In the genomic region with DNA sequence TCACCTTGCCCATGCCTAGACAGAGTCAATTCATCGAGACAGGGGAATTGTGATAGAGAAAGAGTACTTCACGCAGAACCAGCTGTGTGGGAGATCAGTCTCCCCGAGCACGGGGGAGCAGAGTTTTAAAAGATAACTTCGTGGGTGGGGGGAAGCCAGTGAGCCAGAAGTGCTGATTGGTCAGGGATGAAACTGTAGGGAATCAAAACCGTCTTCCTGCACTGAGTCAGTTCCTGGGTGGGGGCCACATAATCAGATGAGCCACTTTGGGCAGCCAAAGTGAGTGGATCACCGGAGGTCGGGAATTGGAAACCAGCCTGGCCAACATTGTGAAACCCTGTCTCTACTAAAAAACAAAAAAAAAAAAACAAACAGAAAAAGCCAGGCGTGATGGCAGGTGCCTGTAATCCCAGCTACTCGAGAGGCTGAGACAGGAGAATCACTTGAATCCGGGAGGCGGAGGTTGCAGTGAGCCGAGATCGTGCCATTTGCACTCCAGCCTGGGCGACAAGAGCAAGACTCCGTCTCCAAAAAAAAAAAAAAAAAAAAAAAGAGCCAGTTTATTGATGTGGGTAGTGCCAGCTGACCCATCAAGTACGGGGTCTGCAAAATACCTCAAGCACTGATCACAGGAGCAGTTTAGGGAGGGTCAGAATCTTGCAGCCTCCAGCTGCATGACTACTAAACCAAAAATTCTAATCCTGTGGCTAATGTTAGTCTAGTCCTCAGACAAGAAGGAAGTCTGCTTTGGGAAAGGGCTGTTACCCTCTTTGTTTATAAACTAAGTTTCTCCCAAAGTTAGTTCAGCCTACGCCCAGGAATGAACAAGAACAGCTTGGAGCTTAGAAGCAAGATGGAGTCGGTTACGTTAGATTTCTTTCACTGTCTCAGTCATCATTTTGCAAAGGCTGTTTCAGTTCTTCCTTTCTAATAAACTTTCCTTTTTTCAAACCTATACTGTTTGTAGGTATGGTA, we compare ENCODE assay signal across 12 cellular contexts. TPM values are rescaled to one million over a fixed set of nuclear protein-coding genes. Genes with fewer than 3 reads are reported as not detected.
DNase-seq lines count a peak whose midpoint lies in the region; ATAC-seq, FAIRE-seq and TF ChIP-seq lines count a peak whose summit lies in the region.
"Had no signal": no experiment of that assay in that cellular context is flagged by ENCODE, and none has a peak within 500 bp of the region (broad histone marks: within the 10 kb centered on the region; RNA-seq: fewer than 3 reads in every experiment).

No MANE protein-coding gene starts in this region.

- DNase-seq in A172 (ENCODE audit: low spot score) (peak; percentile 81), H54 (ENCODE audit: insufficient read length, low spot score) (peak; percentile 15), glutamatergic neuron (no peak), hepatic stellate cell (ENCODE audit: low spot score) (no peak), globus pallidus (ENCODE audit: low spot score) (no peak), small intestine (no peak)
- DNase-seq in activated T-cell treated with anti-CD3 and anti-CD28 coated beads, Interleukin-2, amount 50 U/mL, for 4 hours, result peak; percentile 25
- no peak for DNase-seq in effector CD8-positive, alpha-beta T cell (lab: John Stamatoyannopoulos, UW)
- DNase-seq: DMS 273 treated with DMSO at 0.1 percent for 48 hours had no signal

- WGBS in small intestine, 3 donors, result 77 to 89% (median 80%) methylated on average over 18 to 20 of the region's 20 CpGs

- TF ChIP-seq POLR2A in H54 (IDR thresholded peaks at IDR 0.05; ENCODE audit: low read depth, low read length), result no peak

- H3K27ac Mint-ChIP-seq in glutamatergic neuron (ENCODE audit: unreplicated experiment), result no peak overlapping the region

- H3K4me3 Mint-ChIP-seq in activated T-cell treated with anti-CD3 and anti-CD28 coated beads, Interleukin-2, amount 50 U/mL, for 4 hours, result peak overlapping the region; percentile 68
- H3K4me3 Mint-ChIP-seq in glutamatergic neuron (ENCODE audit: unreplicated experiment), result peak overlapping the region; percentile 38

- peak overlapping the region in 1 of 2 donors; percentile 4 for H3K27ac ChIP-seq in small intestine (ENCODE audit: low read depth in 1 of 2, low read length in 1 of 2)

- H3K27me3 Mint-ChIP-seq in activated T-cell treated with anti-CD3 and anti-CD28 coated beads, Interleukin-2, amount 50 U/mL, for 4 hours (ENCODE audit: low read depth), result no peaks in the 10 kb centered on the region
- peaks cover 4% of the 10 kb centered on the region for H3K27me3 Mint-ChIP-seq in glutamatergic neuron (ENCODE audit: unreplicated experiment)
- H3K27me3 Mint-ChIP-seq: IgD-negative memory B cell had no signal

- H3K36me3 ChIP-seq in small intestine (ENCODE audit: control insufficient read depth in 2 of 2, insufficient read depth in 2 of 2, low read length in 2 of 2), result no peaks in the 10 kb centered on the region

- no peaks in the 10 kb centered on the region for H3K9me3 ChIP-seq in small intestine (ENCODE audit: control insufficient read depth, low read depth)

- peaks cover 4 to 13% of the 10 kb centered on the region in 2 donors for H3K4me1 ChIP-seq in small intestine (ENCODE audit: control insufficient read depth in 2 of 2, insufficient read depth in 1 of 2, low read depth in 1 of 2, low read length in 1 of 2)

- peaks cover 77% of the 10 kb centered on the region for H3K4me1 Mint-ChIP-seq in activated T-cell treated with anti-CD3 and anti-CD28 coated beads, Interleukin-2, amount 50 U/mL, for 4 hours (ENCODE audit: low read depth)
- H3K4me1 Mint-ChIP-seq in glutamatergic neuron (ENCODE audit: low read depth, unreplicated experiment), result peaks cover 23% of the 10 kb centered on the region

- H3K36me3 Mint-ChIP-seq in activated T-cell treated with anti-CD3 and anti-CD28 coated beads, Interleukin-2, amount 50 U/mL, for 4 hours (ENCODE audit: insufficient read depth), result peaks cover 41% of the 10 kb centered on the region
- H3K36me3 Mint-ChIP-seq in glutamatergic neuron (ENCODE audit: unreplicated experiment), result no peaks in the 10 kb centered on the region

- H3K4me3 ChIP-seq in small intestine (ENCODE audit: low read depth in 1 of 2, low read length in 2 of 2), result no peak overlapping the region
- H3K4me3 ChIP-seq: lung had no signal

- no peak for ATAC-seq in activated T-cell treated with anti-CD3 and anti-CD28 coated beads, Interleukin-2, amount 50 U/mL, for 4 hours
- ATAC-seq: Right ventricle myocardium inferior had no signal

- H3K9me3 Mint-ChIP-seq in activated T-cell treated with anti-CD3 and anti-CD28 coated beads, Interleukin-2, amount 50 U/mL, for 4 hours, result no peaks in the 10 kb centered on the region
- peaks cover 7% of the 10 kb centered on the region for H3K9me3 Mint-ChIP-seq in glutamatergic neuron (ENCODE audit: unreplicated experiment)
- H3K9me3 Mint-ChIP-seq: IgD-negative memory B cell had no signal

- no peaks in the 10 kb centered on the region for H3K27me3 ChIP-seq in small intestine (ENCODE audit: control insufficient read depth in 2 of 2, insufficient read depth in 2 of 2, low read length in 2 of 2)

- FAIRE-seq in H54 (lab: Jason Lieb, UNC) (peak; percentile 69), small intestine (lab: Jason Lieb, UNC) (no peak)

- TF ChIP-seq CTCF in glutamatergic neuron (IDR thresholded peaks at IDR 0.05; ENCODE audit: partially characterized antibody, unreplicated experiment), result no peak

RNA-seq across cellular contexts. Expression of a gene that starts 3.9 kb away (rescaled TPM):
- total RNA-seq in A172 (2014; rRNA removed; shearing (Covaris generic)), result 7.9 and 24.0 TPM in 2 replicates
- total RNA-seq in activated T-cell treated with anti-CD3 and anti-CD28 coated beads, Interleukin-2, amount 50 U/mL, for 4 hours, result 10 to 100 TPM; 25.5 to 33.0 (median 28.0) TPM
- 14.0 TPM for total RNA-seq in glutamatergic neuron (ENCODE audit: unreplicated experiment)
- 1 to 10 TPM; 8.9 to 9.8 (median 8.9) TPM for polyA plus RNA-seq in small intestine

RNA-seq across cellular contexts. Expression of a gene that starts 22.1 kb away (rescaled TPM):
- 48.7 and 124 TPM in 2 replicates for total RNA-seq in A172 (2014; rRNA removed; shearing (Covaris generic))
- 10 to 100 TPM; 67.3 to 74.8 (median 72.9) TPM for total RNA-seq in activated T-cell treated with anti-CD3 and anti-CD28 coated beads, Interleukin-2, amount 50 U/mL, for 4 hours
- 36.7 TPM for total RNA-seq in glutamatergic neuron (ENCODE audit: unreplicated experiment)
- polyA plus RNA-seq in small intestine, result 100 to 1,000 TPM in 1 of 3 donors, 10 to 100 TPM in 2; 71.1 to 100 (median 99.3) TPM

Comparison
In these comparisons a context has a peak if more than half of its experiments do, and no peak if none do; other contexts are left out.
1. DNase-seq: peak in A172 (single experiment), H54 (single experiment) and activated T-cell treated with anti-CD3 and anti-CD28 coated beads, Interleukin-2, amount 50 U/mL, for 4 hours (single experiment); none in glutamatergic neuron (single experiment), hepatic stellate cell (single experiment), effector CD8-positive, alpha-beta T cell (single experiment), globus pallidus (single experiment) and small intestine (single experiment).